Comparison of ENCODE assay signal across 1 cellular context in genomic region chr15:68822818-68823217, GRCh38.
TF ChIP-seq lines count a peak whose summit lies in the region.

No MANE protein-coding gene starts in this region.

TF ChIP-seq in H1, 55 proteins besides CTCF, POLR2A, EP300 and RAD21:
- 0 out of 2 replicates have a peak, but pooled peaks have one; percentile 62 for TF ChIP-seq CBX8 (IDR thresholded peaks at IDR 0.05; ENCODE audit: borderline replicate concordance, low read depth, low read length)
- no peak for TF ChIP-seq HDAC2 (IDR thresholded peaks at IDR 0.05; ENCODE audit: borderline replicate concordance in 1 of 2, low read depth in 2 of 2, low read length in 2 of 2)
- no peak for TF ChIP-seq BACH1 (IDR thresholded peaks at IDR 0.05; ENCODE audit: low read length)
- no peak for TF ChIP-seq YY1 (IDR thresholded peaks at IDR 0.05; ENCODE audit: low read depth, low read length)
- no peak for TF ChIP-seq CTBP2 (IDR thresholded peaks at IDR 0.05; ENCODE audit: borderline replicate concordance, insufficient read depth, insufficient read length, low read length)
- no peak for TF ChIP-seq ATF3 (IDR thresholded peaks at IDR 0.05; ENCODE audit: insufficient read depth, low read depth, low read length)
- TF ChIP-seq KDM1A (IDR thresholded peaks at IDR 0.05; ENCODE audit: borderline replicate concordance, low read length), result no peak
TF ChIP-seq in H1: peak in this region for 1.
